In genomic region chr22:40276877-40277823, GRCh38 we compare ENCODE assay signal across 7 cellular contexts.
DNase-seq lines count a peak whose midpoint lies in the region; ATAC-seq and TF ChIP-seq lines count a peak whose summit lies in the region.

No MANE protein-coding gene starts in this region.

- H4K5ac ChIP-seq in IMR-90 (ENCODE audit: low read depth, low read length), result 0 out of 2 replicates have a peak overlapping the region, but pooled peaks have one; percentile 86

- H4K20me1 ChIP-seq in IMR-90 (ENCODE audit: insufficient read depth, low read length), result 0 out of 2 replicates have a peak, but pooled peaks cover 2% of the 10 kb centered on the region

- H3K9me3 Mint-ChIP-seq in activated naive CD8-positive, alpha-beta T cell treated with anti-CD3 and anti-CD28 coated beads for 36 hours, result no peaks in the 10 kb centered on the region

- H3K14ac ChIP-seq in IMR-90 (replicated peaks; ENCODE audit: low read depth, low read length), result peak overlapping the region; percentile 88

- 0% methylated on average over 1 of the region's 10 CpGs; no CpG with 5 or more reads in 1 of the 2 experiments for WGBS in IMR-90 (ENCODE audit: extremely low coverage in 2 of 2, insufficient read length in 1 of 2), 2 experiments

- H2AK5ac ChIP-seq in IMR-90 (ENCODE audit: low read depth, low read length), result peak overlapping the region; percentile 91

- H3K4me2 ChIP-seq in IMR-90 (ENCODE audit: low read depth, low read length), result peak overlapping the region; percentile 92

- no peak for TF ChIP-seq POLR2A in IMR-90 (IDR thresholded peaks at IDR 0.05; ENCODE audit: low read depth, low read length)

- peak overlapping the region; percentile 94; the same call in 2 of the 3 replicates for H2BK15ac ChIP-seq in IMR-90 (ENCODE audit: low read depth, low read length)

- H3K4me1 Mint-ChIP-seq in activated naive CD8-positive, alpha-beta T cell treated with anti-CD3 and anti-CD28 coated beads for 36 hours, result peaks cover 40% of the 10 kb centered on the region

- peaks cover 2% of the 10 kb centered on the region; the same call in 1 of the 2 replicates for H3K4me1 ChIP-seq in IMR-90 (ENCODE audit: control insufficient read depth, insufficient read depth, low read length)

- H3K27me3 Mint-ChIP-seq in activated naive CD8-positive, alpha-beta T cell treated with anti-CD3 and anti-CD28 coated beads for 36 hours, result no peaks in the 10 kb centered on the region

- dilution Hi-C loops in IMR-90 (cut with HindIII; ENCODE audit: low sequenced_read_pairs, unreplicated experiment), result no loop called here

- intact Hi-C loops in IMR-90 (cut with micrococcal nuclease) (loop anchor here (2.0 kb wide), 2 partner anchors 70 to 98 kb away; partner anchors contain the start of gene ADSL), left cardiac atrium (cut with DNase I) (no loop called here)

- DNase-seq in IMR-90 (peak; percentile 51), left cardiac atrium (no peak), COLO668 (lab: John Stamatoyannopoulos, UW; ENCODE audit: unreplicated experiment) (no peak), NCI-H2171 treated with DMSO at 0.1 percent for 48 hours (lab: John Stamatoyannopoulos, UW) (no peak), nucleus accumbens (lab: John Stamatoyannopoulos, UW) (no peak)
- no peak for DNase-seq in activated naive CD8-positive, alpha-beta T cell treated with anti-CD3 and anti-CD28 coated beads for 36 hours
- no peak for DNase-seq in stimulated activated naive CD8-positive, alpha-beta T cell treated with anti-CD3 and anti-CD28 coated beads, Interleukin-15, Interleukin-2, amounts not matched to agents 100 U/mL and 50 U/mL, for 24 hours

- H3K27me3 ChIP-seq in IMR-90 (ENCODE audit: control insufficient read depth, insufficient read depth, low read length), result no peaks in the 10 kb centered on the region

- H3K56ac ChIP-seq in IMR-90 (ENCODE audit: extremely low read depth, insufficient read depth, low read length), result peak overlapping the region; percentile 54; the same call in 1 of the 2 replicates

- no peak overlapping the region for H2BK120ac ChIP-seq in IMR-90 (ENCODE audit: low read depth, low read length)

- peak overlapping the region; percentile 75 for H2AFZ ChIP-seq in IMR-90 (replicated peaks; ENCODE audit: low read length, poor library complexity)

- peak overlapping the region; percentile 73 for H3K27ac ChIP-seq in IMR-90 (ENCODE audit: insufficient read depth, low read length)

- in situ Hi-C loops in IMR-90 (cut with MboI; ENCODE audit: low sequenced_read_pairs), result no loop called here

- H2BK5ac ChIP-seq in IMR-90 (ENCODE audit: low read depth, low read length, poor library complexity, severe bottlenecking), result peak overlapping the region; percentile 84

- peaks cover 2% of the 10 kb centered on the region for H3K9me1 ChIP-seq in IMR-90 (ENCODE audit: insufficient read depth, low read length)

- peak overlapping the region; percentile 68 for H3K4ac ChIP-seq in IMR-90 (ENCODE audit: low read depth, low read length)

- peak overlapping the region; percentile 59; the same call in 1 of the 2 replicates for H3K23ac ChIP-seq in IMR-90 (ENCODE audit: low read depth, low read length)

- no TSS peak for BruUV-seq in IMR-90 (replicated peaks; lab: Mats Ljungman, UMichigan)

- H3K9ac ChIP-seq in IMR-90 (ENCODE audit: low read depth, low read length), result peak overlapping the region; percentile 75; the same call in 1 of the 2 replicates

- no peaks in the 10 kb centered on the region for H3K9me3 ChIP-seq in IMR-90 (ENCODE audit: control insufficient read depth, insufficient read depth, low read length)

- peak overlapping the region; percentile 75 for H3K4me3 ChIP-seq in IMR-90 (ENCODE audit: insufficient read depth, low read depth, low read length)

- H3K27ac Mint-ChIP-seq in activated naive CD8-positive, alpha-beta T cell treated with anti-CD3 and anti-CD28 coated beads for 36 hours, result peak overlapping the region; percentile 98

- no peak for TF ChIP-seq RAD21 in IMR-90 (IDR thresholded peaks at IDR 0.05; ENCODE audit: low read length)

- H3K36me3 ChIP-seq in IMR-90 (ENCODE audit: control insufficient read depth, insufficient read depth, low read length), result peaks cover 25% of the 10 kb centered on the region

- peak overlapping the region; percentile 85 for H3K4me3 Mint-ChIP-seq in activated naive CD8-positive, alpha-beta T cell treated with anti-CD3 and anti-CD28 coated beads for 36 hours

- ATAC-seq in IMR-90 (ENCODE audit: low read depth) (peak; percentile 56), left cardiac atrium (peak; percentile 43 to 72)
- peak; percentile 45 for ATAC-seq in stimulated activated naive CD8-positive, alpha-beta T cell treated with anti-CD3 and anti-CD28 coated beads, Interleukin-15, Interleukin-2, amounts not matched to agents 100 U/mL and 50 U/mL, for 24 hours

- CTCF ChIA-PET in IMR-90 (lab: Yijun Ruan, JAX), result interaction anchor here (1.0 kb wide), 1 partner anchor 126 kb away, joined by 6 read pairs; no protein-coding TSS in a partner anchor

- H2AK9ac ChIP-seq in IMR-90 (replicated peaks; ENCODE audit: low read depth, low read length, poor library complexity), result no peak overlapping the region

- H4K91ac ChIP-seq in IMR-90 (ENCODE audit: insufficient read depth, low read depth, low read length), result peak overlapping the region; percentile 63; the same call in 1 of the 2 replicates

- no peak overlapping the region; the same call in 1 of the 2 replicates for H2BK20ac ChIP-seq in IMR-90 (ENCODE audit: low read depth, low read length)

- POLR2A ChIA-PET in IMR-90 (lab: Charles Lee; ENCODE audit: unreplicated experiment), result interaction anchor here (1.0 kb wide), 1 partner anchor 8 kb away, joined by 3 read pairs; no protein-coding TSS in a partner anchor

- H4K8ac ChIP-seq in IMR-90 (ENCODE audit: low read depth in 2 of 2, low read length in 2 of 2), result peak overlapping the region; percentile 31 to 50; a peak in 2 of 4 replicates

- H3K79me1 ChIP-seq in IMR-90 (ENCODE audit: low read depth in 1 of 2, low read length in 2 of 2), result peaks cover 8 to 19% of the 10 kb centered on the region in 2 experiments

- H3K36me3 Mint-ChIP-seq in activated naive CD8-positive, alpha-beta T cell treated with anti-CD3 and anti-CD28 coated beads for 36 hours, result peaks cover 25% of the 10 kb centered on the region

- H3K18ac ChIP-seq in IMR-90 (ENCODE audit: low read depth, low read length), result peak overlapping the region; percentile 88

- TF ChIP-seq CTCF in IMR-90 (conservative IDR thresholded peaks at IDR 0.05; ENCODE audit: low read depth, low read length), result no peak

TF ChIP-seq in IMR-90, 13 proteins besides CTCF, POLR2A, EP300 and RAD21:
- TF ChIP-seq CEBPB (IDR thresholded peaks at IDR 0.05; ENCODE audit: low read depth, low read length) (0 out of 2 replicates have a peak, but pooled peaks have one; percentile 24), MAZ (IDR thresholded peaks at IDR 0.05; ENCODE audit: borderline replicate concordance, low read depth, low read length) (no peak), SMC3 (IDR thresholded peaks at IDR 0.05; ENCODE audit: low read depth, low read length) (no peak), BHLHE40 (IDR thresholded peaks at IDR 0.05; ENCODE audit: low read depth, low read length) (no peak), RCOR1 (IDR thresholded peaks at IDR 0.05; ENCODE audit: insufficient replicate concordance, low read length) (no peak), MXI1 (IDR thresholded peaks at IDR 0.05; ENCODE audit: borderline replicate concordance, low read depth, low read length) (no peak)
